In the genomic region with DNA sequence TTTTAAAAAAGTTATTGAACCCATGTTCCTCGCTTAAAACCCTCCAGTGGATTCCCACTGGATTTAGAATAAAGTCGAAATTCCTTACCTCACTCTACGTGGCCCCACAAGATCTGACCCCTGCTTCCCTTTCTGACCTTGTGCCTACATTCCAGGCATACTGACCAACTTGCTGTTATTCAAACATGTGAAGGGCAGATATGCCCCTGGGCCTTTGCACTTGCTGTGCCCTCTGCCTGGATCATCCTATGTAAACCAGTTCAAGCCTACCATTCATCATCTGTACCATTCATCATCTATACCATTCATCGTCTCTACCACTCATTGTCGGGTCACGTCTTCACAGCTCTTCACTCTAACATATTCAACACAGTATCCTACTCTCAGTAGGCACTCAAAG, we compare ENCODE assay signal across 31 cellular contexts.
"Had no signal": no experiment of that assay in that cellular context is flagged by ENCODE, and none has a peak within 500 bp of the region (broad histone marks: within the 10 kb centered on the region; RNA-seq: fewer than 3 reads in every experiment).

No MANE protein-coding gene starts in this region.

- H3K9me3 ChIP-seq: gastroesophageal sphincter, psoas muscle, sigmoid colon, thyroid gland, upper lobe of left lung had no signal

- H3K4me3 Mint-ChIP-seq: activated B cell treated with CpG ODN at 0.5 μM for 24 hours; activated CD4-positive, alpha-beta memory T cell treated with anti-CD3 and anti-CD28 coated beads for 36 hours; activated naive CD4-positive, alpha-beta T cell treated with anti-CD3 and anti-CD28 coated beads for 36 hours; activated T-helper 1 cell treated with anti-CD3 and anti-CD28 coated beads, Interleukin-12 subunit alpha, Interleukin-12 subunit beta, Interleukin-2, Interleukin-4 antibody, amounts not matched to agents 30 ng/mL and 10 ng/mL and 1 ng/mL, durations not matched to agents 14 hours and 24 hours and 36 hours; effector memory CD8-positive, alpha-beta T cell; mesothelial cell of epicardium; stimulated activated memory B cell treated with anti-CD40 and anti-IgM and Interleukin-4, amounts not matched to agents 10 μg/mL and 1 μg/mL and 100 μg/mL, for 72 hours; stimulated activated naive CD8-positive, alpha-beta T cell treated with anti-CD3 and anti-CD28 coated beads, Interleukin-15, amount 100 ng/mL, for 72 hours; T-helper 2 cell treated with Interferon-gamma antibody and Interleukin-4, amounts not matched to agents 5 μg/mL and 100 μg/mL, for 36 hours had no signal

- FAIRE-seq: bronchial epithelial cell, endothelial cell of umbilical vein, kidney, small intestine had no signal

- H3K4me1 ChIP-seq: gastroesophageal sphincter, parathyroid adenoma, psoas muscle, sigmoid colon had no signal

- DNase-seq: activated B cell treated with CpG ODN at 0.5 μM for 24 hours; activated CD4-positive, alpha-beta memory T cell treated with anti-CD3 and anti-CD28 coated beads for 36 hours; activated CD8-positive, alpha-beta memory T cell treated with anti-CD3 and anti-CD28 coated beads, Interleukin-2, amount 50 U/mL, for 4 hours; activated effector memory CD4-positive, alpha-beta T cell treated with anti-CD3 and anti-CD28 coated beads, Interleukin-2, amount 50 U/mL, for 16 hours; activated naive CD4-positive, alpha-beta T cell treated with anti-CD3 and anti-CD28 coated beads for 36 hours; activated T-cell treated with anti-CD3 and anti-CD28 coated beads, Interleukin-2, amount 50 U/mL, for 1 hour; effector memory CD8-positive, alpha-beta T cell; kidney; left colon; mammary epithelial cell; naive B cell; occipital lobe; psoas muscle; sigmoid colon; small intestine; stimulated activated CD4-positive, alpha-beta T cell treated with anti-CD3 and anti-CD28 coated beads, Interleukin-1b, Interleukin-23, amount 100 ng/mL, for 48 hours; stimulated activated CD4-positive, alpha-beta T cell treated with anti-CD3 and anti-CD28 coated beads, Interleukin-4, amount 100 ng/mL, for 4 hours; stimulated activated naive CD8-positive, alpha-beta T cell treated with anti-CD3 and anti-CD28 coated beads, Interleukin-15, amount 100 ng/mL, for 72 hours; T-cell; thyroid gland; upper lobe of left lung had no signal

- H3K79me2 ChIP-seq: hepatocyte, parathyroid adenoma had no signal

- H3K27ac ChIP-seq: coronary artery, gastroesophageal sphincter, hepatocyte, parathyroid adenoma, psoas muscle, sigmoid colon, thyroid gland, upper lobe of left lung had no signal

- H2AFZ ChIP-seq: hepatocyte, parathyroid adenoma had no signal

- H3K9me3 Mint-ChIP-seq: effector memory CD8-positive, alpha-beta T cell had no signal

- H3K27ac Mint-ChIP-seq: activated B cell treated with CpG ODN at 0.5 μM for 24 hours; activated CD4-positive, alpha-beta memory T cell treated with anti-CD3 and anti-CD28 coated beads for 36 hours; activated naive CD4-positive, alpha-beta T cell treated with anti-CD3 and anti-CD28 coated beads for 36 hours; activated T-helper 1 cell treated with anti-CD3 and anti-CD28 coated beads, Interleukin-12 subunit alpha, Interleukin-12 subunit beta, Interleukin-2, Interleukin-4 antibody, amounts not matched to agents 30 ng/mL and 10 ng/mL and 1 ng/mL, durations not matched to agents 14 hours and 24 hours and 36 hours; mesothelial cell of epicardium; stimulated activated memory B cell treated with anti-CD40 and anti-IgM and Interleukin-4, amounts not matched to agents 10 μg/mL and 1 μg/mL and 100 μg/mL, for 72 hours; T-helper 2 cell treated with Interferon-gamma antibody and Interleukin-4, amounts not matched to agents 5 μg/mL and 100 μg/mL, for 36 hours had no signal

- H3K27me3 Mint-ChIP-seq: activated CD4-positive, alpha-beta memory T cell treated with anti-CD3 and anti-CD28 coated beads for 36 hours; stimulated activated naive CD8-positive, alpha-beta T cell treated with anti-CD3 and anti-CD28 coated beads, Interleukin-15, amount 100 ng/mL, for 72 hours; T-cell had no signal

- H3K27me3 ChIP-seq: gastroesophageal sphincter, hepatocyte, sigmoid colon, thyroid gland, upper lobe of left lung had no signal

- H3K4me1 Mint-ChIP-seq: stimulated activated memory B cell treated with anti-CD40 and anti-IgM and Interleukin-4, amounts not matched to agents 10 μg/mL and 1 μg/mL and 100 μg/mL, for 72 hours had no signal

- H3K4me3 ChIP-seq: coronary artery, gastroesophageal sphincter, hepatocyte, psoas muscle, sigmoid colon, thyroid gland, upper lobe of left lung had no signal

- H3K9ac ChIP-seq: parathyroid adenoma had no signal

- H3K36me3 Mint-ChIP-seq: T-cell had no signal

- H3K36me3 ChIP-seq: gastroesophageal sphincter, sigmoid colon, thyroid gland, upper lobe of left lung had no signal

- H3K4me2 ChIP-seq: hepatocyte had no signal
